In the genomic region with DNA sequence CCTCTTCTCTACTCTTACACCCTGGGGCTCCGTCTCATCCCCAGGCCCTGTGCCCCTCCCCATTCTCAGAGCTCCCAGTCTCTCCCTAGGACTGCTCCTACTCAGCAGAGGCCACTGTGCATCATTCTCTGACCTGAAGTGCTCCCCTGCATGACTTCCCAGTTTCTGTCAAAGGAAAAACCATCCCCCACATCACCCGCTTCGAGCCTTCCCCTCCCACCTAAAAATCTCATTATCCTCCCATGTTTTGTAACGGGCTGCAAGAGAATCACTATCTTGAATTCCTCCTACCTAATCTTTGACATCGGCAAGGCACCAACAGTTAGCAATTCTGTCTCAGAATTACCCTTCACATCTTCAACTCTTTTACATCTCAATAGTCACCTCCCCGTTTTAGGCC, we compare ENCODE assay signal across 30 cellular contexts.
"Had no signal": no experiment of that assay in that cellular context is flagged by ENCODE, and none has a peak within 500 bp of the region (broad histone marks: within the 10 kb centered on the region; RNA-seq: fewer than 3 reads in every experiment).

No MANE protein-coding gene starts in this region.

- H3K9me3 Mint-ChIP-seq: activated naive CD4-positive, alpha-beta T cell treated with anti-CD3 and anti-CD28 coated beads, Interleukin-2, amount 50 U/mL, for 24 hours had no signal

- H3K27ac Mint-ChIP-seq: activated CD4-positive, alpha-beta T cell treated with anti-CD3 and anti-CD28 coated beads for 36 hours; activated CD4-positive, alpha-beta T cell treated with anti-CD3 and anti-CD28 coated beads, Interleukin-2, amount 10 ng/mL, durations not matched to agents 7 days and 5 days; activated CD8-positive, alpha-beta T cell treated with anti-CD3 and anti-CD28 coated beads, Interleukin-2, amount 10 ng/mL, durations not matched to agents 7 days and 5 days; activated naive CD4-positive, alpha-beta T cell treated with anti-CD3 and anti-CD28 coated beads, Interleukin-2, amount 50 U/mL, for 24 hours; activated naive CD8-positive, alpha-beta T cell treated with anti-CD3 and anti-CD28 coated beads, Interleukin-2, amount 10 ng/mL, durations not matched to agents 7 days and 5 days; activated T-cell treated with anti-CD3 and anti-CD28 coated beads, Interleukin-2, amount 50 U/mL, for 24 hours; activated T-helper 2 cell treated with anti-CD3 and anti-CD28 coated beads, Interferon-gamma antibody, Interleukin-2, Interleukin-4, amounts not matched to agents 10 μg/mL and 5 μg/mL and 100 μg/mL, durations not matched to agents 14 hours and 24 hours and 36 hours had no signal

- DNase-seq: activated CD4-positive, alpha-beta T cell treated with anti-CD3 and anti-CD28 coated beads for 36 hours; activated CD4-positive, alpha-beta T cell treated with anti-CD3 and anti-CD28 coated beads, Interleukin-2, amount 10 ng/mL, durations not matched to agents 7 days and 5 days; activated CD4-positive, alpha-beta T cell treated with anti-CD3 and anti-CD28 coated beads, Interleukin-2, amount 50 U/mL, for 48 hours; activated CD8-positive, alpha-beta T cell treated with anti-CD3 and anti-CD28 coated beads, Interleukin-2, amount 10 ng/mL, durations not matched to agents 7 days and 5 days; activated gamma-delta T cell; activated naive CD4-positive, alpha-beta T cell treated with Interleukin-2 at 50 U/mL for 16 hours; activated naive CD8-positive, alpha-beta T cell treated with anti-CD3 and anti-CD28 coated beads, Interleukin-2, amount 10 ng/mL, durations not matched to agents 7 days and 5 days; activated T-cell treated with anti-CD3 and anti-CD28 coated beads, Interleukin-2, amount 50 U/mL, for 24 hours; amygdala; Kasumi-1; KG1; MG63; NCI-H1048; NCI-H1105 treated with DMSO at 0.1 percent for 48 hours; NCI-H1436; NCI-H1694; NCI-H1930; NCI-H2081 treated with DMSO at 0.1 percent for 48 hours; NCI-H345; NCI-H524 treated with DMSO at 0.1 percent for 48 hours; SHP77; SJCRH30; T1000; WERI-Rb-1 had no signal

- H3K27me3 Mint-ChIP-seq: activated CD4-positive, alpha-beta T cell treated with anti-CD3 and anti-CD28 coated beads for 36 hours; activated CD4-positive, alpha-beta T cell treated with anti-CD3 and anti-CD28 coated beads, Interleukin-2, amount 10 ng/mL, durations not matched to agents 7 days and 5 days; activated naive CD4-positive, alpha-beta T cell treated with anti-CD3 and anti-CD28 coated beads, Interleukin-2, amount 50 U/mL, for 24 hours; activated naive CD8-positive, alpha-beta T cell treated with anti-CD3 and anti-CD28 coated beads, Interleukin-2, amount 10 ng/mL, durations not matched to agents 7 days and 5 days; activated T-cell treated with anti-CD3 and anti-CD28 coated beads, Interleukin-2, amount 50 U/mL, for 24 hours had no signal

- H3K27me3 ChIP-seq: ascending aorta, breast epithelium, MG63 had no signal

- H3K4me3 ChIP-seq: ascending aorta, breast epithelium, MG63, SJCRH30, SK-N-MC had no signal

- H3K36me3 Mint-ChIP-seq: activated naive CD8-positive, alpha-beta T cell treated with anti-CD3 and anti-CD28 coated beads, Interleukin-2, amount 10 ng/mL, durations not matched to agents 7 days and 5 days had no signal

- ATAC-seq: activated CD4-positive, alpha-beta T cell treated with anti-CD3 and anti-CD28 coated beads for 36 hours; activated CD8-positive, alpha-beta T cell treated with anti-CD3 and anti-CD28 coated beads, Interleukin-2, amount 10 ng/mL, durations not matched to agents 7 days and 5 days; Panc1 had no signal

- H3K4me1 Mint-ChIP-seq: activated CD4-positive, alpha-beta T cell treated with anti-CD3 and anti-CD28 coated beads for 36 hours; activated CD4-positive, alpha-beta T cell treated with anti-CD3 and anti-CD28 coated beads, Interleukin-2, amount 10 ng/mL, durations not matched to agents 7 days and 5 days; activated naive CD4-positive, alpha-beta T cell treated with anti-CD3 and anti-CD28 coated beads, Interleukin-2, amount 50 U/mL, for 24 hours; activated naive CD8-positive, alpha-beta T cell treated with anti-CD3 and anti-CD28 coated beads, Interleukin-2, amount 10 ng/mL, durations not matched to agents 7 days and 5 days had no signal

- H3K36me3 ChIP-seq: breast epithelium, MG63, SJCRH30, WERI-Rb-1 had no signal

- H3K4me3 Mint-ChIP-seq: activated CD4-positive, alpha-beta T cell treated with anti-CD3 and anti-CD28 coated beads for 36 hours; activated CD4-positive, alpha-beta T cell treated with anti-CD3 and anti-CD28 coated beads, Interleukin-2, amount 10 ng/mL, durations not matched to agents 7 days and 5 days; activated CD8-positive, alpha-beta T cell treated with anti-CD3 and anti-CD28 coated beads, Interleukin-2, amount 10 ng/mL, durations not matched to agents 7 days and 5 days; activated naive CD4-positive, alpha-beta T cell treated with anti-CD3 and anti-CD28 coated beads, Interleukin-2, amount 50 U/mL, for 24 hours; activated naive CD8-positive, alpha-beta T cell treated with anti-CD3 and anti-CD28 coated beads, Interleukin-2, amount 10 ng/mL, durations not matched to agents 7 days and 5 days; activated T-cell treated with anti-CD3 and anti-CD28 coated beads, Interleukin-2, amount 50 U/mL, for 24 hours had no signal
